In genomic region chr2:225458431-225459117, GRCh38 we compare ENCODE assay signal across 1 cellular context.
TF ChIP-seq lines count a peak whose summit lies in the region.

No MANE protein-coding gene starts in this region.

TF ChIP-seq in HepG2, 621 proteins besides CTCF, POLR2A, EP300 and RAD21 (continued from another document):
- no peak for TF ChIP-seq AKNA (CRISPR knock-in tag; IDR thresholded peaks at IDR 0.05; ENCODE audit: borderline replicate concordance)
- TF ChIP-seq, protein P1, sequence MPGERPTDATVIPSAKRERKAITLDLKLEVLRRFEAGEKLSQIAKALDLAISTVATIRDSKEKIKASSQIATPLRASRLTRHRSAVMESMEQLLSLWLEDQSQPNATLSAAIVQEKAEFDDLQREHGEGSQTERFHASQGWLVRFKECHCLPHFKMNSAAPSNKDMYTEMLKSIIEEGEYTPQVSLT (CRISPR knock-in tag; IDR thresholded peaks at IDR 0.05; ENCODE audit: borderline replicate concordance, low read depth), result no peak
- no peak for TF ChIP-seq ZFP1 (CRISPR knock-in tag; IDR thresholded peaks at IDR 0.05)
- no peak for TF ChIP-seq ZNF484 (CRISPR knock-in tag; IDR thresholded peaks at IDR 0.05; ENCODE audit: borderline replicate concordance, low read depth)
- TF ChIP-seq ZNF629 (CRISPR knock-in tag; conservative IDR thresholded peaks at IDR 0.05), result no peak
- TF ChIP-seq ZNF549 (CRISPR knock-in tag; IDR thresholded peaks at IDR 0.05), result no peak
- no peak for TF ChIP-seq ZNF563 (CRISPR knock-in tag; IDR thresholded peaks at IDR 0.05)
- TF ChIP-seq RCOR2 (CRISPR knock-in tag; IDR thresholded peaks at IDR 0.05), result no peak
- TF ChIP-seq GATAD1 (CRISPR knock-in tag; IDR thresholded peaks at IDR 0.05), result no peak
- no peak for TF ChIP-seq CENPT (CRISPR knock-in tag; IDR thresholded peaks at IDR 0.05; ENCODE audit: low read depth)
- TF ChIP-seq KLF9 (CRISPR knock-in tag; IDR thresholded peaks at IDR 0.05; ENCODE audit: low read depth), result no peak
- no peak for TF ChIP-seq ZMYM4 (CRISPR knock-in tag; IDR thresholded peaks at IDR 0.05)
- TF ChIP-seq, protein P2, sequence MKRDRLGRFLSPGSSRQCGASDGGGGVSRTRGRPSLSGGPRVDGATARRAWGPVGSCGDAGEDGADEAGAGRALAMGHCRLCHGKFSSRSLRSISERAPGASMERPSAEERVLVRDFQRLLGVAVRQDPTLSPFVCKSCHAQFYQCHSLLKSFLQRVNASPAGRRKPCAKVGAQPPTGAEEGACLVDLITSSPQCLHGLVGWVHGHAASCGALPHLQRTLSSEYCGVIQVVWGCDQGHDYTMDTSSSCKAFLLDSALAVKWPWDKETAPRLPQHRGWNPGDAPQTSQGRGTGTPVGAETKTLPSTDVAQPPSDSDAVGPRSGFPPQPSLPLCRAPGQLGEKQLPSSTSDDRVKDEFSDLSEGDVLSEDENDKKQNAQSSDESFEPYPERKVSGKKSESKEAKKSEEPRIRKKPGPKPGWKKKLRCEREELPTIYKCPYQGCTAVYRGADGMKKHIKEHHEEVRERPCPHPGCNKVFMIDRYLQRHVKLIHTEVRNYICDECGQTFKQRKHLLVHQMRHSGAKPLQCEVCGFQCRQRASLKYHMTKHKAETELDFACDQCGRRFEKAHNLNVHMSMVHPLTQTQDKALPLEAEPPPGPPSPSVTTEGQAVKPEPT (CRISPR knock-in tag; IDR thresholded peaks at IDR 0.05; ENCODE audit: low read depth), result no peak
- TF ChIP-seq ZNF883 (CRISPR knock-in tag; IDR thresholded peaks at IDR 0.05; ENCODE audit: not compliant biosample characterization), result no peak
- no peak for TF ChIP-seq ZNF180 (CRISPR knock-in tag; IDR thresholded peaks at IDR 0.05; ENCODE audit: borderline replicate concordance, low read depth)
- TF ChIP-seq IRF2 (CRISPR knock-in tag; IDR thresholded peaks at IDR 0.05), result no peak
- TF ChIP-seq MXI1 (IDR thresholded peaks at IDR 0.05; ENCODE audit: borderline replicate concordance, low read depth, low read length), result no peak
TF ChIP-seq in HepG2: peak in this region for 0.
